Comparison of ENCODE assay signal across 29 cellular contexts in genomic region chr11:10524471-10524870, GRCh38. TPM values are rescaled to one million over a fixed set of nuclear protein-coding genes. Genes with fewer than 3 reads are reported as not detected.
"Had no signal": no experiment of that assay in that cellular context is flagged by ENCODE, and none has a peak within 500 bp of the region (broad histone marks: within the 10 kb centered on the region; RNA-seq: fewer than 3 reads in every experiment).

No MANE protein-coding gene starts in this region.

- H3K9me3 ChIP-seq: ascending aorta, heart right ventricle, lower lobe of right lung, mucosa of descending colon, thyroid gland, upper lobe of right lung had no signal

- DNase-seq: activated CD4-positive, alpha-beta memory T cell treated with anti-CD3 and anti-CD28 coated beads, Interleukin-2, amount 10 ng/mL, durations not matched to agents 7 days and 5 days; activated CD4-positive, alpha-beta T cell treated with anti-CD3 and anti-CD28 coated beads for 1 hour; activated CD4-positive, alpha-beta T cell treated with anti-CD3 and anti-CD28 coated beads, Interleukin-2, amount 10 ng/mL, durations not matched to agents 7 days and 5 days; activated CD8-positive, alpha-beta memory T cell treated with anti-CD3 and anti-CD28 coated beads, Interleukin-2, amount 50 U/mL, for 48 hours; activated gamma-delta T cell; activated naive CD4-positive, alpha-beta T cell treated with anti-CD3 and anti-CD28 coated beads, Interleukin-2, amount 10 ng/mL, durations not matched to agents 7 days and 5 days; activated naive CD8-positive, alpha-beta T cell treated with anti-CD3 and anti-CD28 coated beads, Interleukin-2, amount 10 ng/mL, durations not matched to agents 7 days and 5 days; activated T-cell treated with anti-CD3 and anti-CD28 coated beads, Interleukin-2, amount 50 U/mL, for 24 hours; effector CD8-positive, alpha-beta T cell; erythroblast; foreskin fibroblast; heart right ventricle; lower lobe of right lung; mucosa of descending colon; retina; stimulated activated CD4-positive, alpha-beta T cell treated with anti-CD3 and anti-CD28 coated beads, Interleukin-12 subunit alpha, Interleukin-12 subunit beta, amount 100 ng/mL, for 4 hours; stimulated activated CD4-positive, alpha-beta T cell treated with anti-CD3 and anti-CD28 coated beads, Interleukin-4, amount 100 ng/mL, for 1 hour; stimulated activated naive CD8-positive, alpha-beta T cell treated with anti-CD3 and anti-CD28 coated beads, Interleukin-15, Interleukin-2, amounts not matched to agents 100 U/mL and 50 U/mL, for 24 hours; SW 1271; T1000; thyroid gland; upper lobe of right lung had no signal

- H3K27me3 ChIP-seq: ascending aorta, heart right ventricle, thyroid gland, upper lobe of right lung had no signal

- H3K27ac ChIP-seq: heart right ventricle, lower lobe of right lung, thyroid gland, upper lobe of right lung had no signal

- H3K4me1 ChIP-seq: thyroid gland, upper lobe of right lung had no signal

- ATAC-seq: heart right ventricle; lower lobe of right lung; mucosa of descending colon; natural killer cell treated with Interleukin-12 subunit alpha and Interleukin-12 subunit beta and Interleukin-15 and Interleukin-18, amount 100 ng/mL, for 72 hours; sciatic nerve; stimulated activated naive CD8-positive, alpha-beta T cell treated with anti-CD3 and anti-CD28 coated beads, Interleukin-15, Interleukin-2, amounts not matched to agents 100 U/mL and 50 U/mL, for 24 hours; upper lobe of right lung had no signal

- H3K4me3 ChIP-seq: ascending aorta, heart right ventricle, lower lobe of right lung, mucosa of descending colon, skin epidermis, thyroid gland, upper lobe of right lung had no signal

RNA-seq across cellular contexts. Expression of gene LYVE1, which starts 44.0 kb away (rescaled TPM):
- total RNA-seq: activated CD4-positive, alpha-beta memory T cell treated with anti-CD3 and anti-CD28 coated beads, Interleukin-2, amount 10 ng/mL, durations not matched to agents 7 days and 5 days; activated CD4-positive, alpha-beta T cell treated with anti-CD3 and anti-CD28 coated beads, Interleukin-2, amount 10 ng/mL, durations not matched to agents 7 days and 5 days; activated naive CD8-positive, alpha-beta T cell treated with anti-CD3 and anti-CD28 coated beads, Interleukin-2, amount 10 ng/mL, durations not matched to agents 7 days and 5 days; kidney epithelial cell; myocyte; natural killer cell treated with Interleukin-12 subunit alpha and Interleukin-12 subunit beta and Interleukin-15 and Interleukin-18, amount 100 ng/mL, for 72 hours; progenitor cell of endocrine pancreas had no signal
